24 cellular contexts compared by ENCODE assay signal in genomic region chr5:152488869-152489268, GRCh38.
"Had no signal": no experiment of that assay in that cellular context is flagged by ENCODE, and none has a peak within 500 bp of the region (broad histone marks: within the 10 kb centered on the region; RNA-seq: fewer than 3 reads in every experiment).

No MANE protein-coding gene starts in this region.

- H3K9me3 Mint-ChIP-seq: endodermal cell; natural killer cell treated with Interleukin-12 subunit alpha and Interleukin-12 subunit beta and Interleukin-15 and Interleukin-18, amount 100 ng/mL, for 72 hours; neural crest cell had no signal

- H3K4me1 Mint-ChIP-seq: endodermal cell, mesothelial cell of epicardium, neural crest cell had no signal

- ATAC-seq: esophagus mucosa; gastrocnemius medialis; left ventricle myocardium superior; mucosa of descending colon; natural killer cell treated with Interleukin-12 subunit alpha and Interleukin-12 subunit beta and Interleukin-15 and Interleukin-18, amount 100 ng/mL, for 72 hours; pancreas; sciatic nerve had no signal

- H3K36me3 Mint-ChIP-seq: mesothelial cell of epicardium, naive B cell had no signal

- H3K27ac Mint-ChIP-seq: endodermal cell; mesothelial cell of epicardium; naive B cell; natural killer cell treated with Interleukin-12 subunit alpha and Interleukin-12 subunit beta and Interleukin-15 and Interleukin-18, amount 100 ng/mL, for 72 hours had no signal

- DNase-seq: dorsolateral prefrontal cortex; effector CD4-positive, alpha-beta T cell; endodermal cell; foreskin fibroblast; gastrocnemius medialis; head of caudate nucleus; left ventricle myocardium superior; mesenchymal stem cell; naive B cell; pancreas; stimulated activated CD4-positive, alpha-beta T cell treated with anti-CD3 and anti-CD28 coated beads, Interleukin-12 subunit alpha, Interleukin-12 subunit beta, amount 100 ng/mL, for 4 hours; stimulated activated CD4-positive, alpha-beta T cell treated with anti-CD3 and anti-CD28 coated beads, Interleukin-1b, Interleukin-23, amount 100 ng/mL, for 48 hours; stimulated activated CD4-positive, alpha-beta T cell treated with anti-CD3 and anti-CD28 coated beads, Interleukin-4, amount 100 ng/mL, for 1 hour; stimulated activated CD8-positive, alpha-beta memory T cell treated with anti-CD3 and anti-CD28 coated beads, Interleukin-4, amount 100 ng/mL, for 48 hours; stimulated activated naive CD4-positive, alpha-beta T cell treated with Interleukin-2 at 50 U/mL for 16 hours; stomach; thyroid gland; trophoblast cell had no signal

- H3K4me3 Mint-ChIP-seq: endodermal cell; mesothelial cell of epicardium; naive B cell; natural killer cell treated with Interleukin-12 subunit alpha and Interleukin-12 subunit beta and Interleukin-15 and Interleukin-18, amount 100 ng/mL, for 72 hours; neural crest cell had no signal
